ENCODE assay signal across 8 cellular contexts in the genomic region with DNA sequence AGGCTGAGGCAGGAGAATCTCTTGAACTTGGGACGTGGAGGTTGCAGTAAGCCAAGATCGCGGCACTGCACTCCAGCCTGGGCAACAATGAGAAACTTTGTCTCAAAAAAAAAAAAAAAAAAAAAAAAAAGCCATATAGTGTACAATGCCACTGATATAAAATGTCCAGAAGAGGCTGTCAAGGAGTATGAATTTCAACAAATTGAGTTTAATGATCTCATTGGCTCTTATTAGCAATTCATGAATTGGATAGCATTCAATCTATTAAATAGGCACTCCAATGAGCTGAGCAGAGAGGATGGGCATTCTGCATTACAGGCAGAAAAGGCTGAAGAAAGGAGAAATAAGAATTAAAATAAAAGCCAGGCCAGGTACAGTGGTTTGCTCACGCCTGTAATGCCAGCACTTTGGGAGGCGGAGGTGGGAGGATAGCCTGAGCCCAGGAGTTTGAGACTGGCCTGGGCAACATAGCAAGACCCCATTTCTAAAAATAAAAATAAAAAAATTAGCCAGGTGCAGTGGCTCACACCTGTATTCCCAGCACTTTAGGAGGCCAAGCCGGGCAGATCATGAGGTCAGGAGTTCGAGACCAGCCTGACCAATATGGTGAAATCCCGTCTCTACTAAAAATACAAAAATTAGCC. TPM values are rescaled to one million over a fixed set of nuclear protein-coding genes. Genes with fewer than 3 reads are reported as not detected.
DNase-seq lines count a peak whose midpoint lies in the region; ATAC-seq and TF ChIP-seq lines count a peak whose summit lies in the region.

No MANE protein-coding gene starts in this region.

- intact Hi-C loops in adrenal gland (cut with DNase I) (no loop called here), right lobe of liver (cut with DNase I) (no loop called here), tibial artery (cut with DNase I; ENCODE audit: low total_unique reads) (no loop called here)

- peak overlapping the region in 1 of 4 donors; percentile 35 for H3K4me3 ChIP-seq in adrenal gland
- H3K4me3 ChIP-seq in right lobe of liver = peak overlapping the region in 1 of 3 donors; percentile 90
- H3K4me3 ChIP-seq in tibial artery = peak overlapping the region; percentile 86 to 95

- no peaks in the 10 kb centered on the region for H3K27me3 Mint-ChIP-seq in activated T-cell treated with anti-CD3 and anti-CD28 coated beads, Interleukin-2, amount 50 U/mL, for 4 hours (ENCODE audit: low read depth)

- TF ChIP-seq CTCF in adrenal gland (IDR thresholded peaks at IDR 0.05) = no peak
- no peak for TF ChIP-seq CTCF in right lobe of liver (IDR thresholded peaks at IDR 0.05)
- TF ChIP-seq CTCF in tibial artery (IDR thresholded peaks at IDR 0.05) = no peak

- 80 to 88% (median 84%) methylated on average over 7 to 8 of the region's 8 CpGs for WGBS in adrenal gland, 4 donors
- 55% methylated on average over 5 of the region's 8 CpGs for WGBS in right lobe of liver (ENCODE audit: insufficient coverage, low coverage, low lambda C conversion rate, missing lambda C conversion rate)

- H3K36me3 Mint-ChIP-seq in activated T-cell treated with anti-CD3 and anti-CD28 coated beads, Interleukin-2, amount 50 U/mL, for 4 hours (ENCODE audit: insufficient read depth) = no peaks in the 10 kb centered on the region

- no peak for ATAC-seq in activated T-cell treated with anti-CD3 and anti-CD28 coated beads, Interleukin-2, amount 50 U/mL, for 4 hours
- ATAC-seq in right lobe of liver (no peak), GM21717 (IDR thresholded peaks at IDR 0.05; ENCODE audit: unreplicated experiment) (no peak)

- H3K9me3 ChIP-seq in adrenal gland (replicated peaks in 1 of 3) (no peaks in the 10 kb centered on the region), right lobe of liver (no peaks in the 10 kb centered on the region), tibial artery (no peaks in the 10 kb centered on the region)

- H3K4me1 ChIP-seq in adrenal gland (replicated peaks in 1 of 2) (peaks cover 22% of the 10 kb centered on the region in 2 donors), right lobe of liver (peaks cover 0 to 29% (median 7%) of the 10 kb centered on the region in 4 donors), tibial artery (peaks cover 0 to 34% (median 26%) of the 10 kb centered on the region in 4 donors)

- H3K4me3 Mint-ChIP-seq in activated T-cell treated with anti-CD3 and anti-CD28 coated beads, Interleukin-2, amount 50 U/mL, for 4 hours = peak overlapping the region; percentile 85

- DNase-seq in activated T-cell treated with anti-CD3 and anti-CD28 coated beads, Interleukin-2, amount 50 U/mL, for 4 hours = no peak
- DNase-seq in activated T-cell treated with anti-CD3 and anti-CD28 coated beads for 4 hours (no peak), adrenal gland (no peak), right lobe of liver (no peak), tibial artery (no peak), NCI-H2227 treated with DMSO at 0.1 percent for 48 hours (lab: John Stamatoyannopoulos, UW) (no peak)
- no peak for DNase-seq in stimulated activated CD4-positive, alpha-beta T cell treated with anti-CD3 and anti-CD28 coated beads, Interleukin-2, amount 100 ng/mL, for 48 hours

- no peaks in the 10 kb centered on the region for H3K9me3 Mint-ChIP-seq in activated T-cell treated with anti-CD3 and anti-CD28 coated beads, Interleukin-2, amount 50 U/mL, for 4 hours

- H3K27me3 ChIP-seq in adrenal gland = no peaks in the 10 kb centered on the region
- H3K27me3 ChIP-seq in right lobe of liver = no peaks in the 10 kb centered on the region
- H3K27me3 ChIP-seq in tibial artery = no peaks in the 10 kb centered on the region

- H3K27ac ChIP-seq in adrenal gland (peak overlapping the region in 4 of 5 donors; percentile 64 to 72 (median 66)), right lobe of liver (peak overlapping the region in 2 of 3 donors; percentile 61 to 62), tibial artery (peak overlapping the region; percentile 65 to 77)

- H3K4me1 Mint-ChIP-seq in activated T-cell treated with anti-CD3 and anti-CD28 coated beads, Interleukin-2, amount 50 U/mL, for 4 hours (ENCODE audit: low read depth) = peaks cover 20% of the 10 kb centered on the region

- no peaks in the 10 kb centered on the region for H3K36me3 ChIP-seq in adrenal gland (replicated peaks in 1 of 2)
- H3K36me3 ChIP-seq in right lobe of liver = no peaks in the 10 kb centered on the region
- H3K36me3 ChIP-seq in tibial artery = no peaks in the 10 kb centered on the region

- TF ChIP-seq POLR2A in adrenal gland (IDR thresholded peaks at IDR 0.05) (no peak), right lobe of liver (IDR thresholded peaks at IDR 0.05) (no peak)

RNA-seq across cellular contexts. Expression of a gene that starts 0.8 kb away (rescaled TPM):
- 10 to 100 TPM; 90.9 to 98.3 (median 92.0) TPM for total RNA-seq in activated T-cell treated with anti-CD3 and anti-CD28 coated beads, Interleukin-2, amount 50 U/mL, for 4 hours
- total RNA-seq in adrenal gland = 10 to 100 TPM; 13.0 to 27.2 (median 20.3) TPM
- 10 to 100 TPM in 2 of 3 donors, 1 to 10 TPM in 1; 8.8 to 24.9 (median 16.1) TPM for polyA plus RNA-seq in adrenal gland
- 10 to 100 TPM in 1 of 6 experiments, 1 to 10 TPM in 5; 4.6 to 11.6 (median 7.1) TPM for total RNA-seq in right lobe of liver

RNA-seq across cellular contexts. Expression of a gene that starts 18.4 kb away (rescaled TPM):
- total RNA-seq in activated T-cell treated with anti-CD3 and anti-CD28 coated beads, Interleukin-2, amount 50 U/mL, for 4 hours = 10 to 100 TPM; 67.4 to 75.5 (median 72.8) TPM
- total RNA-seq in adrenal gland (100 to 1,000 TPM in 2 of 8 donors, 10 to 100 TPM in 6; 47.0 to 119 (median 74.2) TPM), right lobe of liver (100 to 1,000 TPM in 4 of 6 experiments, 10 to 100 TPM in 2; 39.0 to 176 (median 127) TPM)
- 100 to 1,000 TPM in 1 of 3 donors, 10 to 100 TPM in 2; 18.3 to 132 (median 81.2) TPM for polyA plus RNA-seq in adrenal gland

RNA-seq across cellular contexts. Expression of a gene that starts 30.1 kb away (rescaled TPM):
- 100 to 1,000 TPM; 273 to 326 (median 286) TPM for total RNA-seq in activated T-cell treated with anti-CD3 and anti-CD28 coated beads, Interleukin-2, amount 50 U/mL, for 4 hours
- total RNA-seq in adrenal gland (100 to 1,000 TPM in 4 of 8 donors, 10 to 100 TPM in 4; 59.6 to 184 (median 96.8) TPM), right lobe of liver (10 to 100 TPM; 35.5 to 59.8 (median 51.1) TPM)
- polyA plus RNA-seq in adrenal gland = 10 to 100 TPM; 32.7 to 96.0 (median 80.1) TPM
